Comparison of ENCODE assay signal across 30 cellular contexts in the genomic region with DNA sequence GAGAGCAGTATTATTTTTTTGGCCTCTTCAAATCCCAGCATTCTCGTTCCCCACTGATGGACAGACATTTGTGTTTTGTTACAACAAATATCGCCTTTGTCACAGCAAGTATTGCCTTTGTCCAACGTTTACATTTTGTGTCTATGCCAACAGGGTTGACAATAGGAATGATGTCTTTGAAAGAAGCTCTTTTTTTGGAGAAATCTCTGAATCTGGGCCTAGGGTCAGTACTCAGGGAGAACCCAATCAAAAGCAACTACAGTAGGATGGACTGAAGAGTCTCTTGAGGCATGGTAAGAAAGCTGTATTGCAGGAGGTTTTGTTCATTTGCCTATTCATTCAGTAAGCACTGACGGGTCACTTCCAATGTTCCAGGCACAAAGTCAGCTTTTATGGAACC. TPM values are rescaled to one million over a fixed set of nuclear protein-coding genes. Genes with fewer than 3 reads are reported as not detected.
"Had no signal": no experiment of that assay in that cellular context is flagged by ENCODE, and none has a peak within 500 bp of the region (broad histone marks: within the 10 kb centered on the region; RNA-seq: fewer than 3 reads in every experiment).

No MANE protein-coding gene starts in this region.

- H3K27me3 Mint-ChIP-seq: activated naive CD4-positive, alpha-beta T cell treated with anti-CD3 and anti-CD28 coated beads, Interleukin-2, amount 50 U/mL, for 24 hours had no signal

- H3K27me3 ChIP-seq: ascending aorta, body of pancreas, MG63, Peyer's patch, SJCRH30 had no signal

- H3K9me3 ChIP-seq: ascending aorta, body of pancreas, MG63, Peyer's patch, SK-N-SH had no signal

- H3K4me1 ChIP-seq: ascending aorta, body of pancreas, Peyer's patch, SJCRH30 had no signal

- H3K36me3 Mint-ChIP-seq: activated naive CD4-positive, alpha-beta T cell treated with anti-CD3 and anti-CD28 coated beads, Interleukin-2, amount 50 U/mL, for 24 hours had no signal

- H3K4me3 Mint-ChIP-seq: activated CD4-positive, alpha-beta memory T cell treated with anti-CD3 and anti-CD28 coated beads, Interleukin-2, amount 10 ng/mL, durations not matched to agents 7 days and 5 days; activated CD4-positive, alpha-beta T cell treated with anti-CD3 and anti-CD28 coated beads, Interleukin-2, amount 10 ng/mL, durations not matched to agents 7 days and 5 days; activated naive CD4-positive, alpha-beta T cell treated with anti-CD3 and anti-CD28 coated beads, Interleukin-2, amount 50 U/mL, for 24 hours; activated naive CD8-positive, alpha-beta T cell treated with anti-CD3 and anti-CD28 coated beads, Interleukin-2, amount 50 U/mL, for 24 hours; activated T-helper 17 cell treated with anti-CD3 and anti-CD28 coated beads, Interleukin-2, amount 50 U/mL, for 72 hours; central memory CD8-positive, alpha-beta T cell had no signal

- H3K9me3 Mint-ChIP-seq: activated CD4-positive, alpha-beta memory T cell treated with anti-CD3 and anti-CD28 coated beads, Interleukin-2, amount 10 ng/mL, durations not matched to agents 7 days and 5 days; activated CD4-positive, alpha-beta T cell treated with anti-CD3 and anti-CD28 coated beads, Interleukin-2, amount 10 ng/mL, durations not matched to agents 7 days and 5 days; activated naive CD4-positive, alpha-beta T cell treated with anti-CD3 and anti-CD28 coated beads, Interleukin-2, amount 50 U/mL, for 24 hours; activated naive CD8-positive, alpha-beta T cell treated with anti-CD3 and anti-CD28 coated beads, Interleukin-2, amount 50 U/mL, for 24 hours; activated T-helper 17 cell treated with anti-CD3 and anti-CD28 coated beads, Interleukin-2, amount 50 U/mL, for 72 hours; central memory CD8-positive, alpha-beta T cell had no signal

- ATAC-seq: activated naive CD8-positive, alpha-beta T cell treated with anti-CD3 and anti-CD28 coated beads, Interleukin-2, amount 50 U/mL, for 24 hours; activated T-helper 17 cell treated with anti-CD3 and anti-CD28 coated beads, Interleukin-2, amount 50 U/mL, for 72 hours; body of pancreas had no signal

- H3K27ac Mint-ChIP-seq: activated CD4-positive, alpha-beta memory T cell treated with anti-CD3 and anti-CD28 coated beads, Interleukin-2, amount 10 ng/mL, durations not matched to agents 7 days and 5 days; activated CD4-positive, alpha-beta T cell treated with anti-CD3 and anti-CD28 coated beads, Interleukin-2, amount 10 ng/mL, durations not matched to agents 7 days and 5 days; activated naive CD4-positive, alpha-beta T cell treated with anti-CD3 and anti-CD28 coated beads, Interleukin-2, amount 50 U/mL, for 24 hours; activated naive CD8-positive, alpha-beta T cell treated with anti-CD3 and anti-CD28 coated beads, Interleukin-2, amount 50 U/mL, for 24 hours; activated T-helper 17 cell treated with anti-CD3 and anti-CD28 coated beads, Interleukin-2, amount 50 U/mL, for 72 hours had no signal

- H3K4me1 Mint-ChIP-seq: activated CD4-positive, alpha-beta memory T cell treated with anti-CD3 and anti-CD28 coated beads, Interleukin-2, amount 10 ng/mL, durations not matched to agents 7 days and 5 days; activated CD4-positive, alpha-beta T cell treated with anti-CD3 and anti-CD28 coated beads, Interleukin-2, amount 10 ng/mL, durations not matched to agents 7 days and 5 days; activated naive CD4-positive, alpha-beta T cell treated with anti-CD3 and anti-CD28 coated beads, Interleukin-2, amount 50 U/mL, for 24 hours; activated naive CD8-positive, alpha-beta T cell treated with anti-CD3 and anti-CD28 coated beads, Interleukin-2, amount 50 U/mL, for 24 hours; activated T-helper 17 cell treated with anti-CD3 and anti-CD28 coated beads, Interleukin-2, amount 50 U/mL, for 72 hours; central memory CD8-positive, alpha-beta T cell had no signal

- H3K36me3 ChIP-seq: ascending aorta, MG63, Peyer's patch, SJCRH30 had no signal

- H3K27ac ChIP-seq: ascending aorta, body of pancreas, Peyer's patch, RWPE1, SJCRH30, VCaP had no signal

- H3K4me3 ChIP-seq: ascending aorta, body of pancreas, MG63, Peyer's patch, SJCRH30 had no signal

- DNase-seq: activated CD4-positive, alpha-beta memory T cell treated with anti-CD3 and anti-CD28 coated beads, Interleukin-2, amount 10 ng/mL, durations not matched to agents 7 days and 5 days; activated CD4-positive, alpha-beta T cell treated with anti-CD3 and anti-CD28 coated beads, Interleukin-2, amount 10 ng/mL, durations not matched to agents 7 days and 5 days; activated CD4-positive, CD25-positive, alpha-beta regulatory T cell; activated naive CD4-positive, alpha-beta T cell; activated naive CD8-positive, alpha-beta T cell treated with anti-CD3 and anti-CD28 coated beads, Interleukin-2, amount 50 U/mL, for 24 hours; activated T-cell treated with anti-CD3 and anti-CD28 coated beads for 4 hours; activated T-cell treated with anti-CD3 and anti-CD28 coated beads, Interleukin-2, amount 50 U/mL, for 48 hours; amniotic stem cell; body of pancreas; MG63; MV-4-11; NCI-H1092 treated with DMSO at 0.1 percent for 48 hours; NCI-H1417 treated with DMSO at 0.1 percent for 48 hours; NCI-H1694; NCI-H2029; NCI-H446; NCI-H524; Peyer's patch; Right ventricle myocardium superior; SJCRH30; SK-N-SH; T-helper 1 cell had no signal

RNA-seq across cellular contexts. Expression of gene KLF14, which starts 57.7 kb away (rescaled TPM):
- total RNA-seq: activated CD4-positive, alpha-beta memory T cell treated with anti-CD3 and anti-CD28 coated beads, Interleukin-2, amount 10 ng/mL, durations not matched to agents 7 days and 5 days; activated CD4-positive, alpha-beta T cell treated with anti-CD3 and anti-CD28 coated beads, Interleukin-2, amount 10 ng/mL, durations not matched to agents 7 days and 5 days; activated CD8-positive, alpha-beta memory T cell treated with anti-CD3 and anti-CD28 coated beads for 36 hours; activated T-helper 17 cell treated with anti-CD3 and anti-CD28 coated beads, Interleukin-2, amount 50 U/mL, for 72 hours; ascending aorta; Peyer's patch; Right ventricle myocardium superior; T-helper 2 cell treated with Interferon-gamma antibody and Interleukin-4, amounts not matched to agents 100 ng/mL and 5 ng/mL, for 36 hours had no signal
